1 cellular context compared by ENCODE assay signal in the genomic region with DNA sequence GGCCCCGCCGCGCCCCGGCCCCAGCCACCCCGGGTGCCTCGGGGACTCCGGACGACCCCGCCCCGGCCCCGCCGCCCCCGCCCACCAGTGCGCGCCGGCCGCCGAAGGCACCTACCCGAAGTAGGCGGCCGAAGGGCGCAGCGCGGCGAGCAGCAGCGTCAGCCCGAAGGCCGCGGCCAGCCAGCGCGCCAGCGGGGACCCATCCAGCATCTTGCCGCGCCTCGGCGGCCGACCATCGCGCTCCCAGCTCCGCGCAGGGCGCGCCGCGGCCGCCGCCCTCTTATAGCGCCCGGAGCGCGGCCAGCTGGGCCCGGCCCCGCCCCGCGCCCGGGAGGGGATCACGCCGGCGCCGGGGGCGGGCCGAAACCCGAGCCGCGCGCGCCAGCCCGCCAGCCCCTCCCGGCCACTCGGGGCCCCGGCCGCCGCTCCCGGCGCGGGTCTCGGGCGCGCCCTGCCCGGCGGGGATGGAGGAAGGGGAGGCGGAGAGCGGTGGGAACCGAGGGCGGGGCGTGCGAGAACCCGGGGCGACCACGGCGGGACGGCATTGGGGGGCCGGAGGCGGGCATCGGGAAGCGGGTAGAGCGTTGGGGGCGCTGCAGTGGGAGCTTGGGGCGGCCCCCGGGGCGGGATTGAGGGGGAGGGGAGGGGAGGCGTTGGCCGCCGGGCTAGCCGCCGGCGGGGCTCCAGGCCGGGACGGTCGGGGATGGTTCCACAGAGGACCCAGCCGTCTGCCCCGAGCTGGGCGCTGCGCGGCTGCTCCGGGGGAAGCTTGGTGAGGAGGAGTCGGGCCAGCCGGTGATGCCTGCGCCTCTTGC.
TF ChIP-seq lines count a peak whose summit lies in the region.

Gene WNT9A (minus strand): TSS at position 255 of the 815 bp plus-strand sequence. CDS start 45 bp downstream, at position 210.

TF ChIP-seq in HEK293, 187 proteins besides CTCF, POLR2A, EP300 and RAD21 (continued from another document and continues in another):
- TF ChIP-seq, protein P1, sequence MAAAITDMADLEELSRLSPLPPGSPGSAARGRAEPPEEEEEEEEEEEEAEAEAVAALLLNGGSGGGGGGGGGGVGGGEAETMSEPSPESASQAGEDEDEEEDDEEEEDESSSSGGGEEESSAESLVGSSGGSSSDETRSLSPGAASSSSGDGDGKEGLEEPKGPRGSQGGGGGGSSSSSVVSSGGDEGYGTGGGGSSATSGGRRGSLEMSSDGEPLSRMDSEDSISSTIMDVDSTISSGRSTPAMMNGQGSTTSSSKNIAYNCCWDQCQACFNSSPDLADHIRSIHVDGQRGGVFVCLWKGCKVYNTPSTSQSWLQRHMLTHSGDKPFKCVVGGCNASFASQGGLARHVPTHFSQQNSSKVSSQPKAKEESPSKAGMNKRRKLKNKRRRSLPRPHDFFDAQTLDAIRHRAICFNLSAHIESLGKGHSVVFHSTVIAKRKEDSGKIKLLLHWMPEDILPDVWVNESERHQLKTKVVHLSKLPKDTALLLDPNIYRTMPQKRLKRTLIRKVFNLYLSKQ (tag by site-specific recombination; IDR thresholded peaks at IDR 0.05; ENCODE audit: borderline replicate concordance): no peak
- TF ChIP-seq ZNF266 (tag by site-specific recombination; IDR thresholded peaks at IDR 0.05; ENCODE audit: low read depth): no peak
- TF ChIP-seq ZBTB49 (tag by site-specific recombination; IDR thresholded peaks at IDR 0.05; ENCODE audit: low read depth): no peak
- no peak for TF ChIP-seq SCRT1 (tag by site-specific recombination; IDR thresholded peaks at IDR 0.05; ENCODE audit: borderline replicate concordance)
- no peak for TF ChIP-seq ZNF549 (tag by site-specific recombination; IDR thresholded peaks at IDR 0.05)
- TF ChIP-seq, protein P2, sequence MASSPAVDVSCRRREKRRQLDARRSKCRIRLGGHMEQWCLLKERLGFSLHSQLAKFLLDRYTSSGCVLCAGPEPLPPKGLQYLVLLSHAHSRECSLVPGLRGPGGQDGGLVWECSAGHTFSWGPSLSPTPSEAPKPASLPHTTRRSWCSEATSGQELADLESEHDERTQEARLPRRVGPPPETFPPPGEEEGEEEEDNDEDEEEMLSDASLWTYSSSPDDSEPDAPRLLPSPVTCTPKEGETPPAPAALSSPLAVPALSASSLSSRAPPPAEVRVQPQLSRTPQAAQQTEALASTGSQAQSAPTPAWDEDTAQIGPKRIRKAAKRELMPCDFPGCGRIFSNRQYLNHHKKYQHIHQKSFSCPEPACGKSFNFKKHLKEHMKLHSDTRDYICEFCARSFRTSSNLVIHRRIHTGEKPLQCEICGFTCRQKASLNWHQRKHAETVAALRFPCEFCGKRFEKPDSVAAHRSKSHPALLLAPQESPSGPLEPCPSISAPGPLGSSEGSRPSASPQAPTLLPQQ (tag by site-specific recombination; IDR thresholded peaks at IDR 0.05): peak; percentile 74
- no peak for TF ChIP-seq ZNF830 (tag by site-specific recombination; IDR thresholded peaks at IDR 0.05; ENCODE audit: low read depth)
- TF ChIP-seq ZSCAN4 (tag by site-specific recombination; IDR thresholded peaks at IDR 0.05): no peak
- TF ChIP-seq, protein P3, sequence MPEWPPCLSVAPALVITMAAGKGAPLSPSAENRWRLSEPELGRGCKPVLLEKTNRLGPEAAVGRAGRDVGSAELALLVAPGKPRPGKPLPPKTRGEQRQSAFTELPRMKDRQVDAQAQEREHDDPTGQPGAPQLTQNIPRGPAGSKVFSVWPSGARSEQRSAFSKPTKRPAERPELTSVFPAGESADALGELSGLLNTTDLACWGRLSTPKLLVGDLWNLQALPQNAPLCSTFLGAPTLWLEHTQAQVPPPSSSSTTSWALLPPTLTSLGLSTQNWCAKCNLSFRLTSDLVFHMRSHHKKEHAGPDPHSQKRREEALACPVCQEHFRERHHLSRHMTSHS (tag by site-specific recombination; IDR thresholded peaks at IDR 0.05): no peak
- TF ChIP-seq ZNF280D (tag by site-specific recombination; IDR thresholded peaks at IDR 0.05): no peak
- TF ChIP-seq OVOL3 (tag by site-specific recombination; IDR thresholded peaks at IDR 0.05): no peak
- TF ChIP-seq ZNF37A (tag by site-specific recombination; IDR thresholded peaks at IDR 0.05): no peak
- TF ChIP-seq ZBTB26 (tag by site-specific recombination; optimal IDR thresholded peaks at IDR 0.05): peak; percentile 56
- TF ChIP-seq ZFP3 (tag by site-specific recombination; IDR thresholded peaks at IDR 0.05; ENCODE audit: low read depth): no peak
- no peak for TF ChIP-seq ZNF660 (tag by site-specific recombination; IDR thresholded peaks at IDR 0.05)
- TF ChIP-seq ZNF138 (tag by site-specific recombination; IDR thresholded peaks at IDR 0.05; ENCODE audit: borderline replicate concordance): no peak
- TF ChIP-seq ZBTB48 (tag by site-specific recombination; IDR thresholded peaks at IDR 0.05): peak; percentile 36; the same call in 1 of the 2 replicates
- TF ChIP-seq GLI2 (tag by site-specific recombination; IDR thresholded peaks at IDR 0.05; ENCODE audit: borderline replicate concordance, low read depth): no peak
- peak; percentile 55; the same call in 1 of the 2 replicates for TF ChIP-seq ZNF501 (tag by site-specific recombination; IDR thresholded peaks at IDR 0.05)
- TF ChIP-seq, protein P4, sequence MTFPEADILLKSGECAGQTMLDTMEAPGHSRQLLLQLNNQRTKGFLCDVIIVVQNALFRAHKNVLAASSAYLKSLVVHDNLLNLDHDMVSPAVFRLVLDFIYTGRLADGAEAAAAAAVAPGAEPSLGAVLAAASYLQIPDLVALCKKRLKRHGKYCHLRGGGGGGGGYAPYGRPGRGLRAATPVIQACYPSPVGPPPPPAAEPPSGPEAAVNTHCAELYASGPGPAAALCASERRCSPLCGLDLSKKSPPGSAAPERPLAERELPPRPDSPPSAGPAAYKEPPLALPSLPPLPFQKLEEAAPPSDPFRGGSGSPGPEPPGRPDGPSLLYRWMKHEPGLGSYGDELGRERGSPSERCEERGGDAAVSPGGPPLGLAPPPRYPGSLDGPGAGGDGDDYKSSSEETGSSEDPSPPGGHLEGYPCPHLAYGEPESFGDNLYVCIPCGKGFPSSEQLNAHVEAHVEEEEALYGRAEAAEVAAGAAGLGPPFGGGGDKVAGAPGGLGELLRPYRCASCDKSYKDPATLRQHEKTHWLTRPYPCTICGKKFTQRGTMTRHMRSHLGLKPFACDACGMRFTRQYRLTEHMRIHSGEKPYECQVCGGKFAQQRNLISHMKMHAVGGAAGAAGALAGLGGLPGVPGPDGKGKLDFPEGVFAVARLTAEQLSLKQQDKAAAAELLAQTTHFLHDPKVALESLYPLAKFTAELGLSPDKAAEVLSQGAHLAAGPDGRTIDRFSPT (tag by site-specific recombination; IDR thresholded peaks at IDR 0.05): peak; percentile 42; the same call in 1 of the 2 replicates
- TF ChIP-seq, protein P5, sequence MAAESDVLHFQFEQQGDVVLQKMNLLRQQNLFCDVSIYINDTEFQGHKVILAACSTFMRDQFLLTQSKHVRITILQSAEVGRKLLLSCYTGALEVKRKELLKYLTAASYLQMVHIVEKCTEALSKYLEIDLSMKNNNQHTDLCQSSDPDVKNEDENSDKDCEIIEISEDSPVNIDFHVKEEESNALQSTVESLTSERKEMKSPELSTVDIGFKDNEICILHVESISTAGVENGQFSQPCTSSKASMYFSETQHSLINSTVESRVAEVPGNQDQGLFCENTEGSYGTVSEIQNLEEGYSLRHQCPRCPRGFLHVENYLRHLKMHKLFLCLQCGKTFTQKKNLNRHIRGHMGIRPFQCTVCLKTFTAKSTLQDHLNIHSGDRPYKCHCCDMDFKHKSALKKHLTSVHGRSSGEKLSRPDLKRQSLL (tag by site-specific recombination; IDR thresholded peaks at IDR 0.05): no peak
- TF ChIP-seq, protein P6, sequence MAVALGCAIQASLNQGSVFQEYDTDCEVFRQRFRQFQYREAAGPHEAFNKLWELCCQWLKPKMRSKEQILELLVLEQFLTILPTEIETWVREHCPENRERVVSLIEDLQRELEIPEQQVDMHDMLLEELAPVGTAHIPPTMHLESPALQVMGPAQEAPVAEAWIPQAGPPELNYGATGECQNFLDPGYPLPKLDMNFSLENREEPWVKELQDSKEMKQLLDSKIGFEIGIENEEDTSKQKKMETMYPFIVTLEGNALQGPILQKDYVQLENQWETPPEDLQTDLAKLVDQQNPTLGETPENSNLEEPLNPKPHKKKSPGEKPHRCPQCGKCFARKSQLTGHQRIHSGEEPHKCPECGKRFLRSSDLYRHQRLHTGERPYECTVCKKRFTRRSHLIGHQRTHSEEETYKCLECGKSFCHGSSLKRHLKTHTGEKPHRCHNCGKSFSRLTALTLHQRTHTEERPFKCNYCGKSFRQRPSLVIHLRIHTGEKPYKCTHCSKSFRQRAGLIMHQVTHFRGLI (tag by site-specific recombination; IDR thresholded peaks at IDR 0.05): peak; percentile 57; the same call in 1 of the 2 replicates
- TF ChIP-seq, protein P7, sequence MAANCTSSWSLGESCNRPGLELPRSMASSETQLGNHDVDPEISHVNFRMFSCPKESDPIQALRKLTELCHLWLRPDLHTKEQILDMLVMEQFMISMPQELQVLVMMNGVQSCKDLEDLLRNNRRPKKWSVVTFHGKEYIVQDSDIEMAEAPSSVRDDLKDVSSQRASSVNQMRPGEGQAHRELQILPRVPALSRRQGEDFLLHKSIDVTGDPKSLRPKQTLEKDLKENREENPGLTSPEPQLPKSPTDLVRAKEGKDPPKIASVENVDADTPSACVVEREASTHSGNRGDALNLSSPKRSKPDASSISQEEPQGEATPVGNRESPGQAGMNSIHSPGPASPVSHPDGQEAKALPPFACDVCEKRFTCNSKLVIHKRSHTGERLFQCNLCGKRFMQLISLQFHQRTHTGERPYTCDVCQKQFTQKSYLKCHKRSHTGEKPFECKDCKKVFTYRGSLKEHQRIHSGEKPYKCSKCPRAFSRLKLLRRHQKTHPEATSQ (tag by site-specific recombination; IDR thresholded peaks at IDR 0.05): peak; percentile 52; the same call in 1 of the 2 replicates
- no peak for TF ChIP-seq ZNF157 (tag by site-specific recombination; IDR thresholded peaks at IDR 0.05)
- no peak for TF ChIP-seq YY1 (tag by site-specific recombination; IDR thresholded peaks at IDR 0.05)
- TF ChIP-seq ZNF280C (tag by site-specific recombination; IDR thresholded peaks at IDR 0.05): no peak
- no peak for TF ChIP-seq ZNF843 (tag by site-specific recombination; IDR thresholded peaks at IDR 0.05)
